8 cellular contexts compared by ENCODE assay signal in genomic region chr14:35814371-35815005, GRCh38. TPM values are rescaled to one million over a fixed set of nuclear protein-coding genes. Genes with fewer than 3 reads are reported as not detected.
DNase-seq lines count a peak whose midpoint lies in the region; ATAC-seq, FAIRE-seq and TF ChIP-seq lines count a peak whose summit lies in the region.

No MANE protein-coding gene starts in this region.

- H3K4me3 ChIP-seq in gastrocnemius medialis: no peak overlapping the region

- ATAC-seq in gastrocnemius medialis: no peak
- ATAC-seq in HG03460 (IDR thresholded peaks at IDR 0.05; ENCODE audit: unreplicated experiment): no peak

- no peaks in the 10 kb centered on the region for H3K9me3 Mint-ChIP-seq in glutamatergic neuron (ENCODE audit: unreplicated experiment)

- no peaks in the 10 kb centered on the region for H3K4me1 Mint-ChIP-seq in glutamatergic neuron (ENCODE audit: low read depth, unreplicated experiment)

- no peaks in the 10 kb centered on the region for H3K36me3 Mint-ChIP-seq in glutamatergic neuron (ENCODE audit: unreplicated experiment)

- H3K36me3 ChIP-seq in gastrocnemius medialis: no peaks in the 10 kb centered on the region

- no peak overlapping the region for H3K27ac Mint-ChIP-seq in glutamatergic neuron (ENCODE audit: unreplicated experiment)

- intact Hi-C loops in gastrocnemius medialis (cut with DNase I; ENCODE audit: low total_unique reads): loop anchor here (10.0 kb wide), 1 partner anchor 120 kb away; no protein-coding TSS in a partner anchor

- TF ChIP-seq CTCF in C4-2B (conservative IDR thresholded peaks at IDR 0.05): peak; percentile 95
- TF ChIP-seq CTCF in glutamatergic neuron (IDR thresholded peaks at IDR 0.05; ENCODE audit: partially characterized antibody, unreplicated experiment): peak; percentile 78
- TF ChIP-seq CTCF in gastrocnemius medialis (IDR thresholded peaks at IDR 0.05 in 4 of 5, conservative IDR thresholded peaks at IDR 0.05 in 1 of 5): peak; percentile 27 to 69 (median 44)

- in situ Hi-C loops in gastrocnemius medialis (cut with MboI; ENCODE audit: low sequenced_read_pairs in 4 of 4): no loop called here

- no peak overlapping the region for H3K4me3 Mint-ChIP-seq in glutamatergic neuron (ENCODE audit: unreplicated experiment)

- TF ChIP-seq POLR2A in gastrocnemius medialis (IDR thresholded peaks at IDR 0.05): no peak

- H3K27ac ChIP-seq in C4-2B: no peak overlapping the region
- no peak overlapping the region for H3K27ac ChIP-seq in gastrocnemius medialis

- FAIRE-seq in GM19239 (lab: Jason Lieb, UNC): peak; percentile 78

- H3K27me3 Mint-ChIP-seq in glutamatergic neuron (ENCODE audit: unreplicated experiment): peaks cover 2% of the 10 kb centered on the region

- DNase-seq in GM19239 (ENCODE audit: insufficient read length, low spot score) (no peak), HUDEP-2 (lab: John Stamatoyannopoulos, UW; ENCODE audit: unreplicated experiment in 76 of 76) (peak in 65 of 76 experiments; percentile 2 to 79 (median 41)), RPMI7951 (ENCODE audit: low read depth) (peak; percentile 47), activated T-helper 1 cell treated with Interleukin-2 at 50 U/mL for 16 hours (ENCODE audit: low read depth) (peak; percentile 55), glutamatergic neuron (peak; percentile 85), gastrocnemius medialis (no peak)

- no peaks in the 10 kb centered on the region for H3K9me3 ChIP-seq in gastrocnemius medialis

- no peaks in the 10 kb centered on the region for H3K27me3 ChIP-seq in gastrocnemius medialis

- no peaks in the 10 kb centered on the region for H3K4me1 ChIP-seq in gastrocnemius medialis

RNA-seq across cellular contexts. Expression of gene RALGAPA1, which starts 5.4 kb away (rescaled TPM):
- 11.4 and 16.0 TPM in 2 replicates for total RNA-seq in RPMI7951 (2014; rRNA removed; shearing (Covaris generic))
- total RNA-seq in glutamatergic neuron (ENCODE audit: unreplicated experiment) (61.0 TPM), gastrocnemius medialis (10 to 100 TPM; 26.0 to 55.9 (median 30.2) TPM)

RNA-seq across cellular contexts. Expression of gene BRMS1L, which starts 11.7 kb away (rescaled TPM):
- total RNA-seq in RPMI7951 (2014; rRNA removed; shearing (Covaris generic)): 3.5 and 5.3 TPM in 2 replicates
- total RNA-seq in glutamatergic neuron (ENCODE audit: unreplicated experiment) (15.9 TPM), gastrocnemius medialis (1 to 10 TPM; 4.6 to 6.8 (median 6.1) TPM)

Comparison
In these comparisons a context has a peak if more than half of its experiments do, and no peak if none do; other contexts are left out.
1. CTCF ChIP-seq: peak in every context shown above with its lines; median percentile 95 in C4-2B; 78 in glutamatergic neuron; 44 in gastrocnemius medialis.
2. DNase-seq: peak in HUDEP-2 (65 of 76), RPMI7951 (single experiment), activated T-helper 1 cell treated with Interleukin-2 at 50 U/mL for 16 hours (single experiment) and glutamatergic neuron (single experiment); none in GM19239 (single experiment) and gastrocnemius medialis (0 of 2).